In the genomic region with DNA sequence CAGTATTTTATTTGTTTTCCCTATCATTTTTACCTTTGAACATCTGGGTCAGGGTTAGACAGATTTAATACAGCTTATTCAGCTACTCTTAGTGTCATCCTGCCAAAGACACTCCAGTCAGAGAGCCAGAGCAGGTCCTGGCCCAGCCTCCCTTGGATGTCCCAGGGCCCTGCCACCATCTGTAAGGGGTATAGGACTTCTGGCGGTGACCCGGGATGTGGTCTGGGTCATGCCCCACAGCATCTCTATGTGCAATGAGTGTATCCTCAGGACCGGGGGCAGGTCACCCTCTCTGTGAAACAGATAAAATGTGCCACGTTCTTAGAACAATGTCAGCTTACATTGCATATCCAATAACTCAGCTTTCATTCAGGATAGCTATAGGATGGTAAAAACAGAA, we compare ENCODE assay signal across 1 cellular context.
TF ChIP-seq lines count a peak whose summit lies in the region.

No MANE protein-coding gene starts in this region.

TF ChIP-seq in GM12878, 131 proteins besides CTCF, POLR2A, EP300 and RAD21:
- TF ChIP-seq ETV6 (conservative IDR thresholded peaks at IDR 0.05 in 1 of 2, IDR thresholded peaks at IDR 0.05 in 1 of 2; ENCODE audit: borderline replicate concordance in 1 of 2, low read depth in 1 of 2) (no peak), TCF12 (IDR thresholded peaks at IDR 0.05; ENCODE audit: low read depth, low read length) (no peak), ELK1 (IDR thresholded peaks at IDR 0.05; ENCODE audit: low read depth, low read length) (no peak), EZH2 (IDR thresholded peaks at IDR 0.05; ENCODE audit: borderline replicate concordance, control insufficient read depth, low read depth, low read length) (no peak), CREM (IDR thresholded peaks at IDR 0.05; ENCODE audit: low read depth) (no peak), IRF3 (IDR thresholded peaks at IDR 0.05) (no peak), ATF2 (IDR thresholded peaks at IDR 0.05; ENCODE audit: low read length) (no peak), ZSCAN29 (IDR thresholded peaks at IDR 0.05) (no peak)
- TF ChIP-seq, protein P1, sequence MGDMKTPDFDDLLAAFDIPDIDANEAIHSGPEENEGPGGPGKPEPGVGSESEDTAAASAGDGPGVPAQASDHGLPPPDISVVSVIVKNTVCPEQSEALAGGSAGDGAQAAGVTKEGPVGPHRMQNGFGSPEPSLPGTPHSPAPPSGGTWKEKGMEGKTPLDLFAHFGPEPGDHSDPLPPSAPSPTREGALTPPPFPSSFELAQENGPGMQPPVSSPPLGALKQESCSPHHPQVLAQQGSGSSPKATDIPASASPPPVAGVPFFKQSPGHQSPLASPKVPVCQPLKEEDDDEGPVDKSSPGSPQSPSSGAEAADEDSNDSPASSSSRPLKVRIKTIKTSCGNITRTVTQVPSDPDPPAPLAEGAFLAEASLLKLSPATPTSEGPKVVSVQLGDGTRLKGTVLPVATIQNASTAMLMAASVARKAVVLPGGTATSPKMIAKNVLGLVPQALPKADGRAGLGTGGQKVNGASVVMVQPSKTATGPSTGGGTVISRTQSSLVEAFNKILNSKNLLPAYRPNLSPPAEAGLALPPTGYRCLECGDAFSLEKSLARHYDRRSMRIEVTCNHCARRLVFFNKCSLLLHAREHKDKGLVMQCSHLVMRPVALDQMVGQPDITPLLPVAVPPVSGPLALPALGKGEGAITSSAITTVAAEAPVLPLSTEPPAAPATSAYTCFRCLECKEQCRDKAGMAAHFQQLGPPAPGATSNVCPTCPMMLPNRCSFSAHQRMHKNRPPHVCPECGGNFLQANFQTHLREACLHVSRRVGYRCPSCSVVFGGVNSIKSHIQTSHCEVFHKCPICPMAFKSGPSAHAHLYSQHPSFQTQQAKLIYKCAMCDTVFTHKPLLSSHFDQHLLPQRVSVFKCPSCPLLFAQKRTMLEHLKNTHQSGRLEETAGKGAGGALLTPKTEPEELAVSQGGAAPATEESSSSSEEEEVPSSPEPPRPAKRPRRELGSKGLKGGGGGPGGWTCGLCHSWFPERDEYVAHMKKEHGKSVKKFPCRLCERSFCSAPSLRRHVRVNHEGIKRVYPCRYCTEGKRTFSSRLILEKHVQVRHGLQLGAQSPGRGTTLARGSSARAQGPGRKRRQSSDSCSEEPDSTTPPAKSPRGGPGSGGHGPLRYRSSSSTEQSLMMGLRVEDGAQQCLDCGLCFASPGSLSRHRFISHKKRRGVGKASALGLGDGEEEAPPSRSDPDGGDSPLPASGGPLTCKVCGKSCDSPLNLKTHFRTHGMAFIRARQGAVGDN (IDR thresholded peaks at IDR 0.05): no peak
- TF ChIP-seq, protein P2, sequence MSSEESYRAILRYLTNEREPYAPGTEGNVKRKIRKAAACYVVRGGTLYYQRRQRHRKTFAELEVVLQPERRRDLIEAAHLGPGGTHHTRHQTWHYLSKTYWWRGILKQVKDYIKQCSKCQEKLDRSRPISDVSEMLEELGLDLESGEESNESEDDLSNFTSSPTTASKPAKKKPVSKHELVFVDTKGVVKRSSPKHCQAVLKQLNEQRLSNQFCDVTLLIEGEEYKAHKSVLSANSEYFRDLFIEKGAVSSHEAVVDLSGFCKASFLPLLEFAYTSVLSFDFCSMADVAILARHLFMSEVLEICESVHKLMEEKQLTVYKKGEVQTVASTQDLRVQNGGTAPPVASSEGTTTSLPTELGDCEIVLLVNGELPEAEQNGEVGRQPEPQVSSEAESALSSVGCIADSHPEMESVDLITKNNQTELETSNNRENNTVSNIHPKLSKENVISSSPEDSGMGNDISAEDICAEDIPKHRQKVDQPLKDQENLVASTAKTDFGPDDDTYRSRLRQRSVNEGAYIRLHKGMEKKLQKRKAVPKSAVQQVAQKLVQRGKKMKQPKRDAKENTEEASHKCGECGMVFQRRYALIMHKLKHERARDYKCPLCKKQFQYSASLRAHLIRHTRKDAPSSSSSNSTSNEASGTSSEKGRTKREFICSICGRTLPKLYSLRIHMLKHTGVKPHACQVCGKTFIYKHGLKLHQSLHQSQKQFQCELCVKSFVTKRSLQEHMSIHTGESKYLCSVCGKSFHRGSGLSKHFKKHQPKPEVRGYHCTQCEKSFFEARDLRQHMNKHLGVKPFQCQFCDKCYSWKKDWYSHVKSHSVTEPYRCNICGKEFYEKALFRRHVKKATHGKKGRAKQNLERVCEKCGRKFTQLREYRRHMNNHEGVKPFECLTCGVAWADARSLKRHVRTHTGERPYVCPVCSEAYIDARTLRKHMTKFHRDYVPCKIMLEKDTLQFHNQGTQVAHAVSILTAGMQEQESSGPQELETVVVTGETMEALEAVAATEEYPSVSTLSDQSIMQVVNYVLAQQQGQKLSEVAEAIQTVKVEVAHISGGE (CRISPR knock-in tag; IDR thresholded peaks at IDR 0.05): no peak
TF ChIP-seq in GM12878: peak in this region for 0.
